8 cellular contexts compared by ENCODE assay signal in the genomic region with DNA sequence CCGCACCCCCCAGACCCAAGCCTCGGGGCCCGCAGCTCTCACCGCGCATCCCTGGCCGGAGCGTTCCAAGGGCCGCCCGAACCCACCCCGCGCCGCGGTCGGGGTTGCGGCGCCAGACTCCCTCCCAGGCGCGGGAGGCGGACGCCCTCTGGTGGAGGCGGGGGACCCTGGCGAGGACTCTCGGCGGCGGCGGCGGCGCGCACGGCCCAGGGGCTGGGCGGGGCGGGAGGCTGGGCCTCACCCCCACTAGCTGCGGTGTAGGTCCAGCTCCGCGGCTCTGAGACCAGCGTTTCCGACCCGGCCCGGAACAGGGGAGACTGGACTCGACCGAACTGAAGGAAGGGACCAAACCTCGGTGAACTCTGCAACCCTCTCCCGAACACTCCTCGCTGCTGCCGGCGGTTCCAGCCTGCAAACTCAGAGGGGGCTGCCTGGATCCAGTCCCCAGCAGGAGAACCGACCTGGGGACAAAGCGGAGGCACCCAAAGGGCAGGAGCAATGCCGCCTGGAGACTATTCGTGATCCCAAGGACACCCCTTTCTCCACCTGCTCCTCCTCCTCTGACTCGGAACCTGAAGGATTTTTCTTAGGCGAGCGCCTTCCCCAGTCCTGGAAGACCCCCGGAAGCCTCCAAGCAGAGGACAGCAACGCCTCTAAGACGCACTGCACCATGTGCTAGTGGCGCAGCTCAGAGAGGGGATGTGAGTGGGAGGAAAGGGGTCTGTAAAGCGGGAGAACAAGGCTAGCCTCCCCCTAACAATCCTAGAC. TPM values are rescaled to one million over a fixed set of nuclear protein-coding genes. Genes with fewer than 3 reads are reported as not detected.
DNase-seq lines count a peak whose midpoint lies in the region; ATAC-seq and TF ChIP-seq lines count a peak whose summit lies in the region.

No MANE protein-coding gene starts in this region.

- peaks cover 20% of the 10 kb centered on the region for H3K36me3 Mint-ChIP-seq in activated T-helper 1 cell treated with anti-CD3 and anti-CD28 coated beads, Interleukin-12 subunit alpha, Interleukin-12 subunit beta, Interleukin-2, Interleukin-4 antibody, amounts not matched to agents 30 ng/mL and 10 ng/mL and 1 ng/mL, durations not matched to agents 14 hours and 24 hours and 36 hours (ENCODE audit: low read depth)
- peaks cover 4 to 14% (median 12%) of the 10 kb centered on the region in 5 donors for H3K36me3 Mint-ChIP-seq in naive thymus-derived CD4-positive, alpha-beta T cell
- H3K36me3 Mint-ChIP-seq in stimulated activated memory B cell treated with anti-CD40 and anti-IgM and Interleukin-4, amounts not matched to agents 10 μg/mL and 1 μg/mL and 100 μg/mL, for 72 hours = peaks cover 11% of the 10 kb centered on the region

- POLR2A ChIA-PET in Panc1 (lab: Charles Lee) = interaction anchor here (0.5 kb wide), 1 partner anchor 135 kb away, joined by 4 read pairs; a partner anchor contains a TSS
- POLR2A ChIA-PET in naive thymus-derived CD4-positive, alpha-beta T cell (lab: Charles Lee) = interaction anchor here (0.9 to 5.1 kb wide), 18 partner anchors 8 to 1093 kb away, joined by 3 to 79 read pairs (median 6); a partner anchor contains a TSS

- peak overlapping the region; percentile 71 to 92 for H3K4me3 ChIP-seq in Panc1 (ENCODE audit: low read depth in 2 of 2, low read length in 2 of 2)
- peak overlapping the region; percentile 97 for H3K4me3 ChIP-seq in naive thymus-derived CD4-positive, alpha-beta T cell (ENCODE audit: low read length)

- no peaks in the 10 kb centered on the region for H3K9me3 ChIP-seq in Panc1 (ENCODE audit: control insufficient read depth, insufficient read depth, low read depth, low read length)
- no peaks in the 10 kb centered on the region for H3K9me3 ChIP-seq in naive thymus-derived CD4-positive, alpha-beta T cell (ENCODE audit: control insufficient read depth in 2 of 3, low read length in 3 of 3)

- intact Hi-C loops in Panc1 (cut with micrococcal nuclease; ENCODE audit: unreplicated experiment) = loop anchor here (5.0 to 10.0 kb wide), 2 partner anchors 52 to 136 kb away; a partner anchor contains a TSS
- intact Hi-C loops in activated T-helper 1 cell treated with anti-CD3 and anti-CD28 coated beads, Interleukin-12 subunit alpha, Interleukin-12 subunit beta, Interleukin-2, Interleukin-4 antibody, amounts not matched to agents 30 ng/mL and 10 ng/mL and 1 ng/mL, durations not matched to agents 14 hours and 24 hours and 36 hours (cut with micrococcal nuclease) = loop anchor here (1.0 to 5.0 kb wide), 15 partner anchors 7 to 1731 kb away; a partner anchor contains a TSS
- intact Hi-C loops in naive thymus-derived CD4-positive, alpha-beta T cell (cut with micrococcal nuclease) = loop anchor here (1.0 to 10.0 kb wide), 26 partner anchors 7 to 1842 kb away; a partner anchor contains a TSS

- no peaks in the 10 kb centered on the region for H3K9me3 Mint-ChIP-seq in activated T-helper 1 cell treated with anti-CD3 and anti-CD28 coated beads, Interleukin-12 subunit alpha, Interleukin-12 subunit beta, Interleukin-2, Interleukin-4 antibody, amounts not matched to agents 30 ng/mL and 10 ng/mL and 1 ng/mL, durations not matched to agents 14 hours and 24 hours and 36 hours
- no peaks in the 10 kb centered on the region for H3K9me3 Mint-ChIP-seq in naive thymus-derived CD4-positive, alpha-beta T cell
- no peaks in the 10 kb centered on the region for H3K9me3 Mint-ChIP-seq in stimulated activated memory B cell treated with anti-CD40 and anti-IgM and Interleukin-4, amounts not matched to agents 10 μg/mL and 1 μg/mL and 100 μg/mL, for 72 hours

- peaks cover 17% of the 10 kb centered on the region for H3K36me3 ChIP-seq in Panc1 (ENCODE audit: control insufficient read depth, insufficient read depth, low read length)
- H3K36me3 ChIP-seq in naive thymus-derived CD4-positive, alpha-beta T cell (ENCODE audit: control insufficient read depth in 2 of 3, insufficient read depth in 3 of 3, low read length in 3 of 3) = peaks cover 0 to 31% (median 4%) of the 10 kb centered on the region in 3 experiments

- ATAC-seq in GM21390 (IDR thresholded peaks at IDR 0.05; ENCODE audit: unreplicated experiment) (peak; percentile 63), Panc1 (peak; percentile 93)
- ATAC-seq in naive thymus-derived CD4-positive, alpha-beta T cell = peak; percentile 83
- ATAC-seq in stimulated activated memory B cell treated with anti-CD40 and anti-IgM and Interleukin-4, amounts not matched to agents 10 μg/mL and 1 μg/mL and 100 μg/mL, for 72 hours = peak; percentile 90

- H3K27ac Mint-ChIP-seq in activated T-helper 1 cell treated with anti-CD3 and anti-CD28 coated beads, Interleukin-12 subunit alpha, Interleukin-12 subunit beta, Interleukin-2, Interleukin-4 antibody, amounts not matched to agents 30 ng/mL and 10 ng/mL and 1 ng/mL, durations not matched to agents 14 hours and 24 hours and 36 hours = peak overlapping the region; percentile 93
- H3K27ac Mint-ChIP-seq in naive thymus-derived CD4-positive, alpha-beta T cell = peak overlapping the region; percentile 95 to 99 (median 98)
- peak overlapping the region; percentile 99 for H3K27ac Mint-ChIP-seq in stimulated activated memory B cell treated with anti-CD40 and anti-IgM and Interleukin-4, amounts not matched to agents 10 μg/mL and 1 μg/mL and 100 μg/mL, for 72 hours

- CTCF ChIA-PET in Panc1 (lab: Charles Lee) = interaction anchor here (0.5 to 2.2 kb wide), 10 partner anchors 10 to 343 kb away, joined by 3 to 15 read pairs (median 4); a partner anchor contains a TSS
- CTCF ChIA-PET in naive thymus-derived CD4-positive, alpha-beta T cell (lab: Charles Lee) = interaction anchor here (0.6 to 5.3 kb wide), 19 partner anchors 9 to 761 kb away, joined by 3 to 49 read pairs (median 4); a partner anchor contains a TSS

- peaks cover 13% of the 10 kb centered on the region for H3K27me3 Mint-ChIP-seq in activated T-helper 1 cell treated with anti-CD3 and anti-CD28 coated beads, Interleukin-12 subunit alpha, Interleukin-12 subunit beta, Interleukin-2, Interleukin-4 antibody, amounts not matched to agents 30 ng/mL and 10 ng/mL and 1 ng/mL, durations not matched to agents 14 hours and 24 hours and 36 hours (ENCODE audit: insufficient read depth)
- H3K27me3 Mint-ChIP-seq in naive thymus-derived CD4-positive, alpha-beta T cell = peaks cover 0 to 18% (median 0%) of the 10 kb centered on the region in 5 donors
- no peaks in the 10 kb centered on the region for H3K27me3 Mint-ChIP-seq in stimulated activated memory B cell treated with anti-CD40 and anti-IgM and Interleukin-4, amounts not matched to agents 10 μg/mL and 1 μg/mL and 100 μg/mL, for 72 hours

- peak; percentile 93 for TF ChIP-seq CTCF in Panc1 (IDR thresholded peaks at IDR 0.05)

- DNase-seq in D341Med (ENCODE audit: low spot score) (peak; percentile 93), HuH-7 (ENCODE audit: low spot score) (peak; percentile 75), Panc1 (ENCODE audit: low read depth, low spot score) (no peak), fibroblast of gingiva (ENCODE audit: low read depth) (peak; percentile 75)
- DNase-seq in activated T-helper 1 cell treated with anti-CD3 and anti-CD28 coated beads, Interleukin-12 subunit alpha, Interleukin-12 subunit beta, Interleukin-2, Interleukin-4 antibody, amounts not matched to agents 30 ng/mL and 10 ng/mL and 1 ng/mL, durations not matched to agents 14 hours and 24 hours and 36 hours (ENCODE audit: low spot score) = peak; percentile 88
- peak; percentile 73 to 95 (median 86) for DNase-seq in naive thymus-derived CD4-positive, alpha-beta T cell

- peak overlapping the region; percentile 92 for H3K27ac ChIP-seq in Panc1 (ENCODE audit: low read length)
- H3K27ac ChIP-seq in naive thymus-derived CD4-positive, alpha-beta T cell (ENCODE audit: low read depth, low read length) = peak overlapping the region; percentile 89

- in situ Hi-C loops in Panc1 (cut with HindIII; ENCODE audit: low pct_unique_long_range_greater_than_20kb, low sequenced_read_pairs) = no loop called here

- peak overlapping the region; percentile 97 for H3K4me3 Mint-ChIP-seq in activated T-helper 1 cell treated with anti-CD3 and anti-CD28 coated beads, Interleukin-12 subunit alpha, Interleukin-12 subunit beta, Interleukin-2, Interleukin-4 antibody, amounts not matched to agents 30 ng/mL and 10 ng/mL and 1 ng/mL, durations not matched to agents 14 hours and 24 hours and 36 hours
- peak overlapping the region; percentile 91 to 99 (median 97) for H3K4me3 Mint-ChIP-seq in naive thymus-derived CD4-positive, alpha-beta T cell
- H3K4me3 Mint-ChIP-seq in stimulated activated memory B cell treated with anti-CD40 and anti-IgM and Interleukin-4, amounts not matched to agents 10 μg/mL and 1 μg/mL and 100 μg/mL, for 72 hours = peak overlapping the region; percentile 96

- no TSS peak for BruUV-seq in Panc1 (replicated peaks; lab: Mats Ljungman, UMichigan)

- H3K27me3 ChIP-seq in Panc1 (ENCODE audit: control insufficient read depth, insufficient read depth, low read length) = no peaks in the 10 kb centered on the region
- H3K27me3 ChIP-seq in naive thymus-derived CD4-positive, alpha-beta T cell (ENCODE audit: control insufficient read depth in 2 of 2, insufficient read depth in 2 of 2, low read length in 2 of 2) = no peaks in the 10 kb centered on the region

- peaks cover 7% of the 10 kb centered on the region; the same call in 1 of the 2 replicates for H3K4me1 ChIP-seq in Panc1 (ENCODE audit: control insufficient read depth, insufficient read depth, low read length)
- peaks cover 6 to 9% of the 10 kb centered on the region in 2 donors for H3K4me1 ChIP-seq in naive thymus-derived CD4-positive, alpha-beta T cell (ENCODE audit: control insufficient read depth in 2 of 2, insufficient read depth in 2 of 2, low read length in 2 of 2)

- H3K4me1 Mint-ChIP-seq in activated T-helper 1 cell treated with anti-CD3 and anti-CD28 coated beads, Interleukin-12 subunit alpha, Interleukin-12 subunit beta, Interleukin-2, Interleukin-4 antibody, amounts not matched to agents 30 ng/mL and 10 ng/mL and 1 ng/mL, durations not matched to agents 14 hours and 24 hours and 36 hours (ENCODE audit: low read depth) = peaks cover 17% of the 10 kb centered on the region
- H3K4me1 Mint-ChIP-seq in naive thymus-derived CD4-positive, alpha-beta T cell = peaks cover 8 to 29% (median 19%) of the 10 kb centered on the region in 7 donors
- peaks cover 35% of the 10 kb centered on the region for H3K4me1 Mint-ChIP-seq in stimulated activated memory B cell treated with anti-CD40 and anti-IgM and Interleukin-4, amounts not matched to agents 10 μg/mL and 1 μg/mL and 100 μg/mL, for 72 hours

RNA-seq across cellular contexts. Expression of a gene that starts 0.9 kb away (rescaled TPM):
- 234 TPM for total RNA-seq in Panc1 (2021; ENCODE audit: unreplicated experiment)
- polyA plus RNA-seq in Panc1 (2012; ENCODE audit: insufficient read length) = 179 TPM
- 334 and 338 TPM in 2 replicates for total RNA-seq in activated T-helper 1 cell treated with anti-CD3 and anti-CD28 coated beads, Interleukin-12 subunit alpha, Interleukin-12 subunit beta, Interleukin-2, Interleukin-4 antibody, amounts not matched to agents 30 ng/mL and 10 ng/mL and 1 ng/mL, durations not matched to agents 14 hours and 24 hours and 36 hours
- total RNA-seq in naive thymus-derived CD4-positive, alpha-beta T cell = 100 to 1,000 TPM; 114 to 193 (median 128) TPM
- polyA plus RNA-seq in naive thymus-derived CD4-positive, alpha-beta T cell = 100 to 1,000 TPM; 391 to 449 TPM

RNA-seq across cellular contexts. Expression of a gene that starts 6.1 kb away (rescaled TPM):
- 1.6 TPM for total RNA-seq in Panc1 (2021; ENCODE audit: unreplicated experiment)
- 1.3 TPM for polyA plus RNA-seq in Panc1 (2012; ENCODE audit: insufficient read length)
- not detected in 2 replicates for total RNA-seq in activated T-helper 1 cell treated with anti-CD3 and anti-CD28 coated beads, Interleukin-12 subunit alpha, Interleukin-12 subunit beta, Interleukin-2, Interleukin-4 antibody, amounts not matched to agents 30 ng/mL and 10 ng/mL and 1 ng/mL, durations not matched to agents 14 hours and 24 hours and 36 hours
- total RNA-seq in naive thymus-derived CD4-positive, alpha-beta T cell = under 1 TPM in 1 of 5 experiments, not detected in 4; 0.61 TPM
- polyA plus RNA-seq in naive thymus-derived CD4-positive, alpha-beta T cell = not detected

RNA-seq across cellular contexts. Expression of a gene that starts 6.9 kb away (rescaled TPM):
- total RNA-seq in Panc1 (2021; ENCODE audit: unreplicated experiment) = 3.0 TPM
- 4.9 TPM for polyA plus RNA-seq in Panc1 (2012; ENCODE audit: insufficient read length)
- 5.2 and 5.3 TPM in 2 replicates for total RNA-seq in activated T-helper 1 cell treated with anti-CD3 and anti-CD28 coated beads, Interleukin-12 subunit alpha, Interleukin-12 subunit beta, Interleukin-2, Interleukin-4 antibody, amounts not matched to agents 30 ng/mL and 10 ng/mL and 1 ng/mL, durations not matched to agents 14 hours and 24 hours and 36 hours
- total RNA-seq in naive thymus-derived CD4-positive, alpha-beta T cell = 10 to 100 TPM in 1 of 5 experiments, 1 to 10 TPM in 4; 5.1 to 10.6 (median 5.5) TPM
- polyA plus RNA-seq in naive thymus-derived CD4-positive, alpha-beta T cell = 1 to 10 TPM; 1.9 to 2.4 TPM

RNA-seq across cellular contexts. Expression of a gene that starts 39.4 kb away (rescaled TPM):
- 0.18 TPM for total RNA-seq in Panc1 (2021; ENCODE audit: unreplicated experiment)
- 0.16 TPM for polyA plus RNA-seq in Panc1 (2012; ENCODE audit: insufficient read length)
- 0.60 TPM in 1 of 2 replicates, not detected in the other for total RNA-seq in activated T-helper 1 cell treated with anti-CD3 and anti-CD28 coated beads, Interleukin-12 subunit alpha, Interleukin-12 subunit beta, Interleukin-2, Interleukin-4 antibody, amounts not matched to agents 30 ng/mL and 10 ng/mL and 1 ng/mL, durations not matched to agents 14 hours and 24 hours and 36 hours
- total RNA-seq in naive thymus-derived CD4-positive, alpha-beta T cell = not detected
- polyA plus RNA-seq in naive thymus-derived CD4-positive, alpha-beta T cell = not detected

RNA-seq across cellular contexts. Expression of a gene that starts 51.2 kb away (rescaled TPM):
- total RNA-seq in Panc1 (2021; ENCODE audit: unreplicated experiment) = 13.3 TPM
- polyA plus RNA-seq in Panc1 (2012; ENCODE audit: insufficient read length) = 14.9 TPM
- total RNA-seq in activated T-helper 1 cell treated with anti-CD3 and anti-CD28 coated beads, Interleukin-12 subunit alpha, Interleukin-12 subunit beta, Interleukin-2, Interleukin-4 antibody, amounts not matched to agents 30 ng/mL and 10 ng/mL and 1 ng/mL, durations not matched to agents 14 hours and 24 hours and 36 hours = 15.6 and 17.2 TPM in 2 replicates
- total RNA-seq in naive thymus-derived CD4-positive, alpha-beta T cell = 10 to 100 TPM in 3 of 5 experiments, 1 to 10 TPM in 2; 7.4 to 39.9 (median 11.8) TPM
- 1 to 10 TPM; 2.4 to 6.0 TPM for polyA plus RNA-seq in naive thymus-derived CD4-positive, alpha-beta T cell
